In genomic region chr4:8550691-8551090, GRCh38 we compare ENCODE assay signal across 24 cellular contexts. TPM values are rescaled to one million over a fixed set of nuclear protein-coding genes. Genes with fewer than 3 reads are reported as not detected.
"Had no signal": no experiment of that assay in that cellular context is flagged by ENCODE, and none has a peak within 500 bp of the region (broad histone marks: within the 10 kb centered on the region; RNA-seq: fewer than 3 reads in every experiment).

No MANE protein-coding gene starts in this region.

- H3K27me3 Mint-ChIP-seq: stimulated activated naive CD8-positive, alpha-beta T cell treated with anti-CD3 and anti-CD28 coated beads, Interleukin-15, Interleukin-2, amounts not matched to agents 100 ng/mL and 50 ng/mL, for 24 hours had no signal

- H3K4me1 ChIP-seq: pancreas, prostate gland, right lobe of liver, tibial artery had no signal

- H3K4me1 Mint-ChIP-seq: natural killer cell; neural crest cell; stimulated activated memory B cell treated with anti-CD40 and anti-IgM and Interleukin-4, amounts not matched to agents 10 μg/mL and 1 μg/mL and 100 μg/mL, for 72 hours had no signal

- H3K9me3 ChIP-seq: pancreas, prostate gland, right lobe of liver, tibial artery had no signal

- H3K9me3 Mint-ChIP-seq: dendritic cell treated with granulocyte-macrophage colony-stimulating factor and Interleukin-4, amounts not matched to agents 40 ng/mL and 50 ng/mL, for 4 days; mesothelial cell of epicardium; natural killer cell; neural crest cell; stimulated activated memory B cell treated with anti-CD40 and anti-IgM and Interleukin-4, amounts not matched to agents 10 μg/mL and 1 μg/mL and 100 μg/mL, for 72 hours; stimulated activated naive CD8-positive, alpha-beta T cell treated with anti-CD3 and anti-CD28 coated beads, Interleukin-15, Interleukin-2, amounts not matched to agents 100 ng/mL and 50 ng/mL, for 24 hours had no signal

- H3K4me3 Mint-ChIP-seq: dendritic cell treated with granulocyte-macrophage colony-stimulating factor and Interleukin-4, amounts not matched to agents 40 ng/mL and 50 ng/mL, for 4 days; mesothelial cell of epicardium; natural killer cell; neural crest cell; stimulated activated memory B cell treated with anti-CD40 and anti-IgM and Interleukin-4, amounts not matched to agents 10 μg/mL and 1 μg/mL and 100 μg/mL, for 72 hours; stimulated activated naive CD8-positive, alpha-beta T cell treated with anti-CD3 and anti-CD28 coated beads, Interleukin-15, Interleukin-2, amounts not matched to agents 100 ng/mL and 50 ng/mL, for 24 hours had no signal

- H3K27ac ChIP-seq: pancreas, prostate gland, right lobe of liver, tibial artery had no signal

- H3K4me3 ChIP-seq: pancreas, prostate gland, right lobe of liver, tibial artery had no signal

- H3K27ac Mint-ChIP-seq: dendritic cell treated with granulocyte-macrophage colony-stimulating factor and Interleukin-4, amounts not matched to agents 40 ng/mL and 50 ng/mL, for 4 days; mesothelial cell of epicardium; natural killer cell; stimulated activated memory B cell treated with anti-CD40 and anti-IgM and Interleukin-4, amounts not matched to agents 10 μg/mL and 1 μg/mL and 100 μg/mL, for 72 hours; stimulated activated naive CD8-positive, alpha-beta T cell treated with anti-CD3 and anti-CD28 coated beads, Interleukin-15, Interleukin-2, amounts not matched to agents 100 ng/mL and 50 ng/mL, for 24 hours had no signal

- H3K36me3 ChIP-seq: pancreas, prostate gland, right lobe of liver, tibial artery had no signal

- H3K36me3 Mint-ChIP-seq: mesothelial cell of epicardium; natural killer cell; stimulated activated memory B cell treated with anti-CD40 and anti-IgM and Interleukin-4, amounts not matched to agents 10 μg/mL and 1 μg/mL and 100 μg/mL, for 72 hours had no signal

- ATAC-seq: natural killer cell; pancreas; right lobe of liver; stimulated activated memory B cell treated with anti-CD40 and anti-IgM and Interleukin-4, amounts not matched to agents 10 μg/mL and 1 μg/mL and 100 μg/mL, for 72 hours had no signal

- H3K27me3 ChIP-seq: pancreas, right lobe of liver had no signal

- DNase-seq: cerebellar nuclear complex; erythroblast; foreskin melanocyte; head of caudate nucleus; hippocampal formation; kidney glomerular epithelial cell; mammary epithelial cell; natural killer cell; nucleus accumbens; pancreas; right lobe of liver; stimulated activated CD4-positive, alpha-beta T cell treated with anti-CD3 and anti-CD28 coated beads, Interleukin-15, amount 100 ng/mL, for 24 hours; stimulated activated CD4-positive, alpha-beta T cell treated with anti-CD3 and anti-CD28 coated beads, Interleukin-1b, Interleukin-23, amount 100 ng/mL, for 48 hours; stimulated activated CD4-positive, alpha-beta T cell treated with anti-CD3 and anti-CD28 coated beads, Interleukin-4, amount 100 ng/mL, for 24 hours had no signal

RNA-seq across cellular contexts. Expression of gene GPR78, which starts 29.5 kb away (rescaled TPM):
- total RNA-seq: endothelial cell of umbilical vein, liver, mammary epithelial cell, natural killer cell, neural crest cell, pancreas, renal cortical epithelial cell, right lobe of liver had no signal
- polyA plus RNA-seq: endothelial cell of umbilical vein, liver, mammary epithelial cell had no signal

RNA-seq across cellular contexts. Expression of gene CPZ, which starts 41.9 kb away (rescaled TPM):
- total RNA-seq: endothelial cell of umbilical vein, mammary epithelial cell, natural killer cell, neural crest cell had no signal
- polyA plus RNA-seq: endothelial cell of umbilical vein, mammary epithelial cell had no signal
